8 cellular contexts compared by ENCODE assay signal in the genomic region with DNA sequence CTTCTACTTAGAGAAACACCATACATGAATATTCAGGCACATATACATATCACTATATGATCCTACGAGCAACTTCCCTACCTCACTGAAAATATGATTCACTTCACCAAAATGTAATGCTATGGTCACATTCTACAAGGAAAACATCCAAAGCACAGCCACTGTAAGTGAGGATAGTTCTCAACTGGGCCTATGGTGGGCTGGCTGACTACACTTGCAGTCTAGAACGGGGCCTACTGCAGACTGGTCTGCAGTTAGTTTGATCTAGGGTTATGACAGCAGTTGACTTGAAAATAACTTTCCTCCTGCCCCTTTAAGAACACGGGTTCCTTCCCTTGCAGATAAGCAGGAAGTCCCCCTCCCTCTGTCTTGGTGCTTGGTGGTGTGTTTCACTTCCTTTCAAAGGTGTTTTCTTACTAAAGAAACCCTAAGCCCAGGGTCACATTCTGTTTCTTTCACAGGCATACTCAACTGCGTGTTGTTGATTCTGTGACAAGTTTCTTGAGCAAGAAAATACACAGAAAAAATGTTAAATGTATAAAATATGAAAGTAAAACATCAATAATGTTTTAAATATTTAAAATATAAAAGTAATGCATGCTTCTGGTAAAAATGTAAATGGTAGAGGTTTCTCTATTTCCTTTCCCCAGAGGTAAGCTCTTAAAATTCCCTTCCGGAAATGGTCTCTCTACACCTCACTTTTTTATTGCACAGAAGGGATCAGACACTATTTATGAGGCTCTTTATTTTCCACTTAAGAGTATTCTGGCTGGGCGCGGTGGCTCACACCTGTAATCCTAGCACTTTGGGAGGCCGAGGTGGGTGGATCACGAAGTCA. TPM values are rescaled to one million over a fixed set of nuclear protein-coding genes. Genes with fewer than 3 reads are reported as not detected.
DNase-seq lines count a peak whose midpoint lies in the region; ATAC-seq and TF ChIP-seq lines count a peak whose summit lies in the region.

No MANE protein-coding gene starts in this region.

- POLR2A ChIA-PET in activated CD4-positive, alpha-beta memory T cell treated with anti-CD3 and anti-CD28 coated beads, Interleukin-2, amount 10 ng/mL, durations not matched to agents 7 days and 5 days (lab: Charles Lee): interaction anchor here (0.7 to 17.2 kb wide), 13 partner anchors 8 to 778 kb away, joined by 3 to 1343 read pairs (median 8); a partner anchor contains a TSS

- intact Hi-C loops in sigmoid colon (cut with DNase I): no loop called here

- H3K9me3 ChIP-seq in MM.1S (replicated peaks; ENCODE audit: insufficient read depth, low read length) (no peaks in the 10 kb centered on the region), sigmoid colon (no peaks in the 10 kb centered on the region)

- TF ChIP-seq CTCF in MM.1S (IDR thresholded peaks at IDR 0.05; ENCODE audit: low read length) (no peak), foreskin keratinocyte (conservative IDR thresholded peaks at IDR 0.05) (no peak), sigmoid colon (IDR thresholded peaks at IDR 0.05) (no peak)

- peak overlapping the region; percentile 80 for H3K4me3 Mint-ChIP-seq in activated CD4-positive, alpha-beta memory T cell treated with anti-CD3 and anti-CD28 coated beads, Interleukin-2, amount 10 ng/mL, durations not matched to agents 7 days and 5 days

- H3F3A ChIP-seq in MM.1S (ENCODE audit: insufficient read depth, low read length): peaks cover 19% of the 10 kb centered on the region

- H3K9me2 ChIP-seq in MM.1S (replicated peaks; ENCODE audit: insufficient read depth, low read length): no peaks in the 10 kb centered on the region

- H3K27me3 Mint-ChIP-seq in activated CD4-positive, alpha-beta memory T cell treated with anti-CD3 and anti-CD28 coated beads, Interleukin-2, amount 10 ng/mL, durations not matched to agents 7 days and 5 days: no peaks in the 10 kb centered on the region

- H4K20me1 ChIP-seq in MM.1S (ENCODE audit: insufficient read depth, low read length): no peaks in the 10 kb centered on the region

- H3K27ac Mint-ChIP-seq in activated CD4-positive, alpha-beta memory T cell treated with anti-CD3 and anti-CD28 coated beads, Interleukin-2, amount 10 ng/mL, durations not matched to agents 7 days and 5 days: peak overlapping the region; percentile 99

- H3K4me3 ChIP-seq in MM.1S (ENCODE audit: low read length) (peak overlapping the region; percentile 16; the same call in 1 of the 2 replicates), sigmoid colon (no peak overlapping the region)

- no peak for TF ChIP-seq EP300 in sigmoid colon (IDR thresholded peaks at IDR 0.05)

- CTCF ChIA-PET in activated CD4-positive, alpha-beta memory T cell treated with anti-CD3 and anti-CD28 coated beads, Interleukin-2, amount 10 ng/mL, durations not matched to agents 7 days and 5 days (lab: Charles Lee): interaction anchor here (0.8 to 14.9 kb wide), 6 partner anchors 10 to 133 kb away, joined by 3 to 273 read pairs (median 11); a partner anchor contains a TSS

- peak overlapping the region; percentile 88 for H3K4me2 ChIP-seq in MM.1S (ENCODE audit: low read depth, low read length)

- no peaks in the 10 kb centered on the region for H3K79me2 ChIP-seq in MM.1S (ENCODE audit: low read length)

- H3K4me1 Mint-ChIP-seq in activated CD4-positive, alpha-beta memory T cell treated with anti-CD3 and anti-CD28 coated beads, Interleukin-2, amount 10 ng/mL, durations not matched to agents 7 days and 5 days: peaks cover 73% of the 10 kb centered on the region

- peaks cover 48% of the 10 kb centered on the region for H3K4me1 ChIP-seq in MM.1S (ENCODE audit: low read length)
- peaks cover 21% of the 10 kb centered on the region for H3K4me1 ChIP-seq in foreskin keratinocyte
- no peaks in the 10 kb centered on the region for H3K4me1 ChIP-seq in sigmoid colon

- DNase-seq in MM.1S: peak; percentile 88
- peak; percentile 70 for DNase-seq in activated CD4-positive, alpha-beta memory T cell treated with anti-CD3 and anti-CD28 coated beads, Interleukin-2, amount 10 ng/mL, durations not matched to agents 7 days and 5 days
- DNase-seq in foreskin keratinocyte: peak; percentile 35 to 59
- no peak for DNase-seq in sigmoid colon
- DNase-seq in NCI-H146 (lab: John Stamatoyannopoulos, UW): no peak
- no peak for DNase-seq in foreskin melanocyte

- H3K27ac ChIP-seq in MM.1S (ENCODE audit: low read length) (peak overlapping the region; percentile 93), foreskin keratinocyte (peak overlapping the region; percentile 93), sigmoid colon (peak overlapping the region; percentile 40 to 67 (median 50))

- H3K36me3 Mint-ChIP-seq in activated CD4-positive, alpha-beta memory T cell treated with anti-CD3 and anti-CD28 coated beads, Interleukin-2, amount 10 ng/mL, durations not matched to agents 7 days and 5 days (ENCODE audit: low read depth): no peaks in the 10 kb centered on the region

- peak overlapping the region; percentile 36; the same call in 1 of the 2 replicates for H2AFZ ChIP-seq in MM.1S (ENCODE audit: low read length)

- no peak for TF ChIP-seq POLR2A in sigmoid colon (IDR thresholded peaks at IDR 0.05)

- H3K9ac ChIP-seq in MM.1S (ENCODE audit: low read length): peak overlapping the region; percentile 66

- WGBS in sigmoid colon, 2 donors: 25 to 26% methylated on average over 9 of the region's 9 CpGs

- H3K9me3 Mint-ChIP-seq in activated CD4-positive, alpha-beta memory T cell treated with anti-CD3 and anti-CD28 coated beads, Interleukin-2, amount 10 ng/mL, durations not matched to agents 7 days and 5 days: no peaks in the 10 kb centered on the region

- no peaks in the 10 kb centered on the region for H3K27me3 ChIP-seq in MM.1S (replicated peaks; ENCODE audit: insufficient read depth, low read length)
- H3K27me3 ChIP-seq in foreskin keratinocyte: no peaks in the 10 kb centered on the region
- H3K27me3 ChIP-seq in sigmoid colon: no peaks in the 10 kb centered on the region

- no peaks in the 10 kb centered on the region for H3K36me3 ChIP-seq in MM.1S (replicated peaks; ENCODE audit: insufficient read depth, low read length)
- no peaks in the 10 kb centered on the region for H3K36me3 ChIP-seq in sigmoid colon

- ATAC-seq in GM18520 (IDR thresholded peaks at IDR 0.05; ENCODE audit: unreplicated experiment) (peak; percentile 67), HG02571 (IDR thresholded peaks at IDR 0.05; ENCODE audit: unreplicated experiment) (peak; percentile 77), foreskin keratinocyte (peak; percentile 62)

RNA-seq across cellular contexts. Expression of a gene that starts 18.0 kb away (rescaled TPM):
- total RNA-seq in activated CD4-positive, alpha-beta memory T cell treated with anti-CD3 and anti-CD28 coated beads, Interleukin-2, amount 10 ng/mL, durations not matched to agents 7 days and 5 days: over 10,000 TPM; 10,813 to 11,021 TPM
- total RNA-seq in foreskin keratinocyte (1,702 and 2,721 TPM in 2 replicates), sigmoid colon (1,000 to 10,000 TPM; 1,233 to 1,969 (median 1,534) TPM)
- polyA plus RNA-seq in foreskin keratinocyte (2,710 and 4,192 TPM in 2 replicates), sigmoid colon (over 10,000 TPM; 11,980 to 20,488 (median 18,152) TPM)

RNA-seq across cellular contexts. Expression of a gene that starts 50.5 kb away (rescaled TPM):
- total RNA-seq in activated CD4-positive, alpha-beta memory T cell treated with anti-CD3 and anti-CD28 coated beads, Interleukin-2, amount 10 ng/mL, durations not matched to agents 7 days and 5 days: not detected
- total RNA-seq in foreskin keratinocyte: not detected in 2 replicates
- polyA plus RNA-seq in foreskin keratinocyte: not detected in 2 replicates
- 1 to 10 TPM in 3 of 4 donors, under 1 TPM in 1; 0.28 to 3.0 (median 2.7) TPM for total RNA-seq in sigmoid colon
- 1 to 10 TPM in 2 of 3 donors, under 1 TPM in 1; 0.60 to 1.7 (median 1.4) TPM for polyA plus RNA-seq in sigmoid colon

Comparison
In these comparisons a context has a peak if more than half of its experiments do, and no peak if none do; other contexts are left out.
1. DNase-seq: peak in MM.1S (single experiment), activated CD4-positive, alpha-beta memory T cell treated with anti-CD3 and anti-CD28 coated beads, Interleukin-2, amount 10 ng/mL, durations not matched to agents 7 days and 5 days (single experiment) and foreskin keratinocyte (2 of 2); none in sigmoid colon (single experiment), NCI-H146 (single experiment) and foreskin melanocyte (single experiment).
2. Peak in every context shown above with its lines, with median percentiles within 50 percentile points of each other: ATAC-seq and H3K27ac ChIP-seq.